Comparison of ENCODE assay signal across 28 cellular contexts in genomic region chr14:71248204-71248603, GRCh38.
A peak's percentile ranks its signal among the peaks of the same experiment; 100 is the strongest.
DNase-seq lines count a peak whose midpoint lies in the region; ATAC-seq, FAIRE-seq and TF ChIP-seq lines count a peak whose summit lies in the region.
"Had no signal": no experiment of that assay in that cellular context is flagged by ENCODE, and none has a peak within 500 bp of the region (broad histone marks: within the 10 kb centered on the region; RNA-seq: fewer than 3 reads in every experiment).

No MANE protein-coding gene starts in this region.

- H4K20me1 ChIP-seq in PC-9 (ENCODE audit: insufficient read depth), result no peaks in the 10 kb centered on the region

- H3K27ac Mint-ChIP-seq in CD4-positive, alpha-beta T cell, result no peak overlapping the region
- H3K27ac Mint-ChIP-seq: activated B cell treated with CpG ODN at 0.5 μM for 24 hours; activated CD4-positive, alpha-beta memory T cell treated with anti-CD3 and anti-CD28 coated beads for 36 hours; nephron progenitor cell had no signal

- no peaks in the 10 kb centered on the region for H3K79me2 ChIP-seq in PC-9 (ENCODE audit: low read depth)

- H3K4me3 Mint-ChIP-seq in CD4-positive, alpha-beta T cell, result no peak overlapping the region
- H3K4me3 Mint-ChIP-seq: activated B cell treated with CpG ODN at 0.5 μM for 24 hours; activated CD4-positive, alpha-beta memory T cell treated with anti-CD3 and anti-CD28 coated beads for 36 hours; activated naive CD8-positive, alpha-beta T cell treated with anti-CD3 and anti-CD28 coated beads, Interleukin-2, amount 10 ng/mL, durations not matched to agents 7 days and 5 days; H9; nephron progenitor cell; stimulated activated naive CD8-positive, alpha-beta T cell treated with anti-CD3 and anti-CD28 coated beads, Interleukin-15, amount 100 ng/mL, for 72 hours had no signal

- H3K4me2 ChIP-seq in PC-9, result peak overlapping the region; percentile 64

- peak overlapping the region; percentile 24; the same call in 1 of the 2 replicates for H2AFZ ChIP-seq in PC-9

- H3K27me3 Mint-ChIP-seq in CD4-positive, alpha-beta T cell, result no peaks in the 10 kb centered on the region
- H3K27me3 Mint-ChIP-seq: activated B cell treated with CpG ODN at 0.5 μM for 24 hours; activated CD4-positive, alpha-beta memory T cell treated with anti-CD3 and anti-CD28 coated beads for 36 hours; activated naive CD8-positive, alpha-beta T cell treated with anti-CD3 and anti-CD28 coated beads, Interleukin-2, amount 10 ng/mL, durations not matched to agents 7 days and 5 days; effector memory CD8-positive, alpha-beta T cell; stimulated activated naive CD8-positive, alpha-beta T cell treated with anti-CD3 and anti-CD28 coated beads, Interleukin-15, amount 100 ng/mL, for 72 hours had no signal

- ATAC-seq in CD4-positive, alpha-beta T cell (ENCODE audit: poor library complexity), result no peak
- ATAC-seq: effector memory CD8-positive, alpha-beta T cell; esophagus mucosa; sciatic nerve; stimulated activated naive CD8-positive, alpha-beta T cell treated with anti-CD3 and anti-CD28 coated beads, Interleukin-15, amount 100 ng/mL, for 72 hours had no signal

- H3K27ac ChIP-seq in PC-9 (peak overlapping the region; percentile 87), small intestine (ENCODE audit: low read depth in 1 of 2, low read length in 1 of 2) (no peak overlapping the region)
- H3K27ac ChIP-seq in CD4-positive, alpha-beta T cell (ENCODE audit: low read depth, low read length), result no peak overlapping the region
- H3K27ac ChIP-seq: brain microvascular endothelial cell, HL-60, thyroid gland had no signal

- no peak for FAIRE-seq in small intestine (lab: Jason Lieb, UNC)
- FAIRE-seq: colon had no signal

- peaks cover 43% of the 10 kb centered on the region for H3F3A ChIP-seq in PC-9 (ENCODE audit: insufficient read depth, low read depth)

- no peaks in the 10 kb centered on the region for H3K36me3 Mint-ChIP-seq in CD4-positive, alpha-beta T cell (ENCODE audit: low read depth)

- 33 to 56% (median 53%) methylated on average over 3 of the region's 3 CpGs for WGBS in small intestine, 3 donors

- H3K9me3 ChIP-seq in PC-9 (ENCODE audit: insufficient read depth, low read depth) (peaks cover 29% of the 10 kb centered on the region), small intestine (ENCODE audit: control insufficient read depth, low read depth) (no peaks in the 10 kb centered on the region)
- H3K9me3 ChIP-seq in CD4-positive, alpha-beta T cell (ENCODE audit: control insufficient read depth, low read length), result no peaks in the 10 kb centered on the region
- H3K9me3 ChIP-seq: thyroid gland had no signal

- DNase-seq in EL (peak; percentile 64), PC-9 (peak in 1 of 2 experiments; percentile 97), fibroblast of mammary gland (ENCODE audit: low read depth) (peak; percentile 48), small intestine (peak; percentile 8), NCI-H1417 treated with DMSO at 0.1 percent for 48 hours (lab: John Stamatoyannopoulos, UW) (no peak), occipital lobe (lab: John Stamatoyannopoulos, UW) (no peak)
- DNase-seq in CD4-positive, alpha-beta T cell, result no peak
- DNase-seq: activated B cell treated with CpG ODN at 0.5 μM for 24 hours; activated CD4-positive, alpha-beta memory T cell treated with anti-CD3 and anti-CD28 coated beads for 36 hours; activated effector memory CD4-positive, alpha-beta T cell treated with Interleukin-2 at 50 U/mL for 16 hours; activated naive CD8-positive, alpha-beta T cell treated with anti-CD3 and anti-CD28 coated beads, Interleukin-2, amount 10 ng/mL, durations not matched to agents 7 days and 5 days; activated T-cell treated with anti-CD3 and anti-CD28 coated beads for 4 hours; brain microvascular endothelial cell; effector memory CD8-positive, alpha-beta T cell; H9; islet precursor cell; NCI-H1092 treated with DMSO at 0.1 percent for 48 hours; NCI-H2081 treated with DMSO at 0.1 percent for 48 hours; NCI-H774; nephron progenitor cell; posterior cingulate gyrus; stimulated activated naive CD8-positive, alpha-beta T cell treated with anti-CD3 and anti-CD28 coated beads, Interleukin-15, amount 100 ng/mL, for 72 hours; T-helper 9 cell; thyroid gland had no signal

- no TSS peak for BruUV-seq in PC-9 (replicated peaks; lab: Mats Ljungman, UMichigan)

- H3K9me3 Mint-ChIP-seq in CD4-positive, alpha-beta T cell, result peaks cover 13% of the 10 kb centered on the region

- CTCF ChIA-PET in PC-9 (lab: Charles Lee), result no interaction called here
- CTCF ChIA-PET in CD4-positive, alpha-beta T cell (lab: Charles Lee), result no interaction called here

- H3K4me1 ChIP-seq in PC-9 (replicated peaks; ENCODE audit: insufficient read depth) (peaks cover 48% of the 10 kb centered on the region), small intestine (ENCODE audit: control insufficient read depth in 2 of 2, insufficient read depth in 1 of 2, low read depth in 1 of 2, low read length in 1 of 2) (no peaks in the 10 kb centered on the region)
- H3K4me1 ChIP-seq: thyroid gland had no signal

- intact Hi-C loops in PC-9 (cut with micrococcal nuclease; ENCODE audit: unreplicated experiment), result no loop called here
- intact Hi-C loops in CD4-positive, alpha-beta T cell (cut with DNase I, micrococcal nuclease), result no loop called here

- H3K4me3 ChIP-seq in PC-9 (peak overlapping the region; percentile 7; the same call in 1 of the 2 replicates), fibroblast of mammary gland (ENCODE audit: control insufficient read depth, low read depth, low read length) (no peak overlapping the region), small intestine (ENCODE audit: low read depth in 1 of 2, low read length in 2 of 2) (no peak overlapping the region)
- H3K4me3 ChIP-seq: thyroid gland had no signal

- H3K9me2 ChIP-seq in PC-9 (ENCODE audit: insufficient read depth), result no peaks in the 10 kb centered on the region

- H3K36me3 ChIP-seq in PC-9 (ENCODE audit: low read depth) (peaks cover 10% of the 10 kb centered on the region; the same call in 1 of the 2 replicates), small intestine (ENCODE audit: control insufficient read depth in 2 of 2, insufficient read depth in 2 of 2, low read length in 2 of 2) (no peaks in the 10 kb centered on the region)
- H3K36me3 ChIP-seq: brain microvascular endothelial cell, thyroid gland had no signal

- H3K4me1 Mint-ChIP-seq in CD4-positive, alpha-beta T cell (ENCODE audit: low read depth), result peaks cover 34% of the 10 kb centered on the region
- H3K4me1 Mint-ChIP-seq: nephron progenitor cell had no signal

- POLR2A ChIA-PET in PC-9 (lab: Charles Lee; ENCODE audit: unreplicated experiment), result no interaction called here
- POLR2A ChIA-PET in CD4-positive, alpha-beta T cell (lab: Charles Lee), result no interaction called here

- no peaks in the 10 kb centered on the region for H3K27me3 ChIP-seq in PC-9 (ENCODE audit: insufficient read depth, low read depth)
- no peaks in the 10 kb centered on the region for H3K27me3 ChIP-seq in small intestine (ENCODE audit: control insufficient read depth in 2 of 2, insufficient read depth in 2 of 2, low read length in 2 of 2)
- no peaks in the 10 kb centered on the region for H3K27me3 ChIP-seq in CD4-positive, alpha-beta T cell (ENCODE audit: control insufficient read depth, insufficient read depth, low read length)
- H3K27me3 ChIP-seq: brain microvascular endothelial cell, thyroid gland had no signal

- no peak for TF ChIP-seq CTCF in PC-9 (conservative IDR thresholded peaks at IDR 0.05)
- TF ChIP-seq CTCF in fibroblast of mammary gland (conservative IDR thresholded peaks at IDR 0.05; ENCODE audit: control insufficient read depth, insufficient read depth, low read depth, low read length), result no peak
- TF ChIP-seq CTCF in CD4-positive, alpha-beta T cell (IDR thresholded peaks at IDR 0.05), result no peak

Comparison
In these comparisons a context has a peak if more than half of its experiments do, and no peak if none do; other contexts are left out.
1. DNase-seq: peak in EL (single experiment), fibroblast of mammary gland (single experiment) and small intestine (single experiment); none in CD4-positive, alpha-beta T cell (0 of 10), NCI-H1417 treated with DMSO at 0.1 percent for 48 hours (single experiment) and occipital lobe (single experiment).